In genomic region chr1:14848203-14848602, GRCh38 we compare ENCODE assay signal across 26 cellular contexts.
"Had no signal": no experiment of that assay in that cellular context is flagged by ENCODE, and none has a peak within 500 bp of the region (broad histone marks: within the 10 kb centered on the region; RNA-seq: fewer than 3 reads in every experiment).

No MANE protein-coding gene starts in this region.

- H3K79me2 ChIP-seq: parathyroid adenoma had no signal

- H3K4me1 ChIP-seq: lower lobe of right lung, parathyroid adenoma, right atrium auricular region, spleen, tibial artery, upper lobe of right lung had no signal

- DNase-seq: hippocampal formation; kidney glomerular epithelial cell; left cardiac atrium; lower lobe of right lung; mammary epithelial cell; mesenchymal stem cell; naive thymus-derived CD8-positive, alpha-beta T cell; occipital lobe; spleen; stimulated activated CD4-positive, alpha-beta T cell treated with anti-CD3 and anti-CD28 coated beads, Interleukin-4, amount 100 ng/mL, for 24 hours; stimulated activated naive CD4-positive, alpha-beta T cell; tibial artery; trophoblast cell; upper lobe of right lung had no signal

- H3K36me3 Mint-ChIP-seq: naive thymus-derived CD8-positive, alpha-beta T cell; stimulated activated effector memory CD8-positive, alpha-beta T cell treated with anti-CD3 and anti-CD28 coated beads, Interleukin-12 subunit alpha, Interleukin-12 subunit beta, amount 100 ng/mL, for 72 hours had no signal

- H3K4me3 ChIP-seq: lower lobe of right lung, right atrium auricular region, skin epidermis, spleen, suprapubic skin, thoracic aorta, tibial artery, upper lobe of right lung had no signal

- ATAC-seq: left cardiac atrium; left lobe of liver; lower lobe of right lung; naive thymus-derived CD8-positive, alpha-beta T cell; stimulated activated effector memory CD8-positive, alpha-beta T cell treated with anti-CD3 and anti-CD28 coated beads, Interleukin-12 subunit alpha, Interleukin-12 subunit beta, amount 100 ng/mL, for 72 hours; upper lobe of right lung had no signal

- H3K36me3 ChIP-seq: lower lobe of right lung, neutrophil, right atrium auricular region, spleen, suprapubic skin, thoracic aorta, tibial artery, upper lobe of right lung had no signal

- H3K4me3 Mint-ChIP-seq: naive thymus-derived CD8-positive, alpha-beta T cell; nephron; neural crest cell; stimulated activated effector memory CD8-positive, alpha-beta T cell treated with anti-CD3 and anti-CD28 coated beads, Interleukin-12 subunit alpha, Interleukin-12 subunit beta, amount 100 ng/mL, for 72 hours; stimulated activated naive CD8-positive, alpha-beta T cell treated with anti-CD3 and anti-CD28 coated beads, Interleukin-15, Interleukin-2, amounts not matched to agents 100 ng/mL and 50 ng/mL, for 24 hours had no signal

- H3K9me3 ChIP-seq: lower lobe of right lung, neutrophil, right atrium auricular region, suprapubic skin, upper lobe of right lung had no signal

- H3K9ac ChIP-seq: parathyroid adenoma had no signal

- H3K27ac ChIP-seq: lower lobe of right lung, neutrophil, parathyroid adenoma, right atrium auricular region, spleen, suprapubic skin, thoracic aorta, tibial artery, upper lobe of right lung had no signal

- H3K27me3 Mint-ChIP-seq: progenitor cell of endocrine pancreas; stimulated activated naive CD8-positive, alpha-beta T cell treated with anti-CD3 and anti-CD28 coated beads, Interleukin-15, Interleukin-2, amounts not matched to agents 100 ng/mL and 50 ng/mL, for 24 hours had no signal

- H3K4me1 Mint-ChIP-seq: naive thymus-derived CD8-positive, alpha-beta T cell; stimulated activated effector memory CD8-positive, alpha-beta T cell treated with anti-CD3 and anti-CD28 coated beads, Interleukin-12 subunit alpha, Interleukin-12 subunit beta, amount 100 ng/mL, for 72 hours had no signal

- H3K27ac Mint-ChIP-seq: naive thymus-derived CD8-positive, alpha-beta T cell; nephron; progenitor cell of endocrine pancreas; stimulated activated effector memory CD8-positive, alpha-beta T cell treated with anti-CD3 and anti-CD28 coated beads, Interleukin-12 subunit alpha, Interleukin-12 subunit beta, amount 100 ng/mL, for 72 hours; stimulated activated naive CD8-positive, alpha-beta T cell treated with anti-CD3 and anti-CD28 coated beads, Interleukin-15, Interleukin-2, amounts not matched to agents 100 ng/mL and 50 ng/mL, for 24 hours had no signal

- H2AFZ ChIP-seq: parathyroid adenoma had no signal

- H3K27me3 ChIP-seq: neutrophil, right atrium auricular region, suprapubic skin, upper lobe of right lung had no signal
